Comparison of ENCODE assay signal across 29 cellular contexts in genomic region chr1:107491582-107491981, GRCh38.
"Had no signal": no experiment of that assay in that cellular context is flagged by ENCODE, and none has a peak within 500 bp of the region (broad histone marks: within the 10 kb centered on the region; RNA-seq: fewer than 3 reads in every experiment).

No MANE protein-coding gene starts in this region.

- ATAC-seq: gastrocnemius medialis, left cardiac atrium, left ventricle myocardium superior, sciatic nerve had no signal

- H3K4me3 ChIP-seq: ascending aorta, cardiac muscle cell, colonic mucosa, gastrocnemius medialis, hepatocyte, ovary, skin epidermis, tibial nerve had no signal

- H3K9me3 ChIP-seq: ascending aorta, colonic mucosa, gastrocnemius medialis, ovary, tibial nerve had no signal

- H3K4me2 ChIP-seq: hepatocyte had no signal

- DNase-seq: activated B cell treated with CpG ODN at 0.5 μM for 24 hours; activated CD4-positive, alpha-beta T cell treated with anti-CD3 and anti-CD28 coated beads for 48 hours; activated CD4-positive, alpha-beta T cell treated with anti-CD3 and anti-CD28 coated beads, Interleukin-2, amount 50 U/mL, for 48 hours; activated CD8-positive, alpha-beta memory T cell treated with anti-CD3 and anti-CD28 coated beads for 24 hours; activated effector memory CD4-positive, alpha-beta T cell treated with Interleukin-2 at 50 U/mL for 16 hours; activated naive CD4-positive, alpha-beta T cell treated with Interleukin-2 at 50 U/mL for 16 hours; cerebellar nuclear complex; colonic mucosa; effector memory CD4-positive, alpha-beta T cell; gastrocnemius medialis; left cardiac atrium; left ventricle myocardium superior; naive B cell; nephron progenitor cell; ovary; retina; stimulated activated CD4-positive, alpha-beta T cell treated with anti-CD3 and anti-CD28 coated beads, Interleukin-12 subunit alpha, Interleukin-12 subunit beta, amount 100 ng/mL, for 4 hours; stimulated activated CD4-positive, alpha-beta T cell treated with anti-CD3 and anti-CD28 coated beads, Interleukin-4, amount 100 ng/mL, for 1 hour had no signal

- H3K27ac Mint-ChIP-seq: activated B cell treated with CpG ODN at 0.5 μM for 24 hours; activated naive CD8-positive, alpha-beta T cell; mesothelial cell of epicardium; progenitor cell of endocrine pancreas; T-helper 2 cell treated with Interferon-gamma antibody and Interleukin-4, amounts not matched to agents 5 μg/mL and 100 μg/mL, for 36 hours had no signal

- H2AFZ ChIP-seq: hepatocyte had no signal

- H3K79me2 ChIP-seq: hepatocyte had no signal

- H3K9me3 Mint-ChIP-seq: activated B cell treated with CpG ODN at 0.5 μM for 24 hours; brain; mesothelial cell of epicardium; naive B cell; nephron progenitor cell; T-helper 2 cell treated with Interferon-gamma antibody and Interleukin-4, amounts not matched to agents 5 μg/mL and 100 μg/mL, for 36 hours had no signal

- H3K4me1 ChIP-seq: ascending aorta, colonic mucosa, gastrocnemius medialis, tibial nerve had no signal

- H3K4me3 Mint-ChIP-seq: activated B cell treated with CpG ODN at 0.5 μM for 24 hours; activated naive CD8-positive, alpha-beta T cell; brain; mesothelial cell of epicardium; naive B cell; nephron progenitor cell; T-helper 2 cell treated with Interferon-gamma antibody and Interleukin-4, amounts not matched to agents 5 μg/mL and 100 μg/mL, for 36 hours had no signal

- H3K4me1 Mint-ChIP-seq: mesothelial cell of epicardium, nephron progenitor cell had no signal

- H3K27ac ChIP-seq: ascending aorta, cardiac muscle cell, colonic mucosa, gastrocnemius medialis, hepatocyte, ovary, skin epidermis, tibial nerve had no signal

- H3K36me3 ChIP-seq: ascending aorta, cardiac muscle cell, colonic mucosa, gastrocnemius medialis, ovary, tibial nerve had no signal

- H3K27me3 Mint-ChIP-seq: activated B cell treated with CpG ODN at 0.5 μM for 24 hours, naive B cell, progenitor cell of endocrine pancreas had no signal

- H3K27me3 ChIP-seq: ascending aorta, colonic mucosa, gastrocnemius medialis, hepatocyte, ovary, tibial nerve had no signal
